19 cellular contexts compared by ENCODE assay signal in the genomic region with DNA sequence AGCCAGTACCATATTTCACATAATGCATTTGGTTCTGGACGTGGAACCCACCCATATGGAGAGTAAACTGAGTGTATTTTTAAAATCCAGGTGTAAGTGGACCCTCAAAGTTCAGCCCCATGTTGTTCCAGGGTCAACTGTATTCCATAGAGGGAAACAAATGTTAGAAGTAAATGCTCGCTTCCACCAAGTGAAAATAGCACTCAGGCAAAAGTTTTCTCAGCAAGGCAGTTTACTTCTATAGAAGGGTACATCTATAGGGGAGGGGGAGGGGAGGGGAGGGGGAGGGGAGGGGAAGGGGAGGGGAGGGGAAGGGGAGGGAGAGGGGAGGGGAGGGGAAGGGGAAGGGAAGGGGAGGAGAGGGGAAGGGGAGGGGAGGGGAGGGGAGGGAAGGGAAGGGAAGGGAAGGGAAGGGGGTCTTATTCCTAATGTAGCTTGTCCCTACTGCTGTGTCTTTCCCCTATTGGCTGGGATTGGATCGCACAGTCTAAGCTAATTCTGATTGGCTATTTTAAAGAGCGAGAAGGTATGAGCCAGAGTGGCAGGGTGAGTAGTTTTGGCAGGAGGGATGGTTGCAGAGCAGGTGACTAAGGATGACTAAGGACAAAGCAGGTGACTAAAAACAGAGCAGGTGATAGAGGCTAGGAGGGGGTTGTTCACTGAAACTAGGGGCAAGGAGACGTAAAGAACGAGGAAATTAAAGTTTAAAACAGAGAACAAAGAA.
"Had no signal": no experiment of that assay in that cellular context is flagged by ENCODE, and none has a peak within 500 bp of the region (broad histone marks: within the 10 kb centered on the region; RNA-seq: fewer than 3 reads in every experiment).

No MANE protein-coding gene starts in this region.

- H3K36me3 ChIP-seq: ascending aorta, neutrophil, transverse colon had no signal

- H3K4me2 ChIP-seq: hepatocyte had no signal

- H3K9me3 ChIP-seq: ascending aorta, neutrophil, transverse colon had no signal

- FAIRE-seq: small intestine had no signal

- H3K27ac Mint-ChIP-seq: activated naive CD4-positive, alpha-beta T cell treated with anti-CD3 and anti-CD28 coated beads, Interleukin-2, amount 10 ng/mL, durations not matched to agents 7 days and 5 days; effector memory CD8-positive, alpha-beta T cell; naive thymus-derived CD8-positive, alpha-beta T cell had no signal

- H3K4me1 ChIP-seq: parathyroid adenoma had no signal

- H3K4me3 Mint-ChIP-seq: activated naive CD4-positive, alpha-beta T cell treated with anti-CD3 and anti-CD28 coated beads, Interleukin-2, amount 10 ng/mL, durations not matched to agents 7 days and 5 days; effector memory CD8-positive, alpha-beta T cell; naive thymus-derived CD8-positive, alpha-beta T cell had no signal

- H3K36me3 Mint-ChIP-seq: activated naive CD4-positive, alpha-beta T cell treated with anti-CD3 and anti-CD28 coated beads, Interleukin-2, amount 10 ng/mL, durations not matched to agents 7 days and 5 days; naive thymus-derived CD8-positive, alpha-beta T cell had no signal

- H3K27ac ChIP-seq: ascending aorta, hepatocyte, neutrophil, parathyroid adenoma, transverse colon had no signal

- H2AFZ ChIP-seq: hepatocyte, parathyroid adenoma had no signal

- DNase-seq: activated CD4-positive, alpha-beta T cell treated with anti-CD3 and anti-CD28 coated beads for 1 hour; activated CD4-positive, alpha-beta T cell treated with anti-CD3 and anti-CD28 coated beads, Interleukin-2, amount 50 U/mL, for 4 hours; activated naive CD4-positive, alpha-beta T cell treated with anti-CD3 and anti-CD28 coated beads, Interleukin-2, amount 10 ng/mL, durations not matched to agents 7 days and 5 days; dermis blood vessel endothelial cell; effector memory CD8-positive, alpha-beta T cell; erythroblast; left ventricle myocardium superior; mesenchymal stem cell; naive thymus-derived CD8-positive, alpha-beta T cell; small intestine; stimulated activated CD4-positive, alpha-beta T cell treated with anti-CD3 and anti-CD28 coated beads, Interleukin-4, amount 100 ng/mL, for 24 hours; stimulated activated naive CD4-positive, alpha-beta T cell treated with Interleukin-2 at 50 U/mL for 16 hours; substantia nigra; T1000; transverse colon had no signal

- H3K4me3 ChIP-seq: ascending aorta, hepatocyte, transverse colon had no signal

- ATAC-seq: effector memory CD8-positive, alpha-beta T cell; left ventricle myocardium superior; naive thymus-derived CD8-positive, alpha-beta T cell had no signal

- H3K9me3 Mint-ChIP-seq: activated naive CD4-positive, alpha-beta T cell treated with anti-CD3 and anti-CD28 coated beads, Interleukin-2, amount 10 ng/mL, durations not matched to agents 7 days and 5 days; effector memory CD8-positive, alpha-beta T cell had no signal

- H3K9ac ChIP-seq: parathyroid adenoma had no signal

- H3K79me2 ChIP-seq: hepatocyte, parathyroid adenoma had no signal
